Comparison of ENCODE assay signal across 8 cellular contexts in the genomic region with DNA sequence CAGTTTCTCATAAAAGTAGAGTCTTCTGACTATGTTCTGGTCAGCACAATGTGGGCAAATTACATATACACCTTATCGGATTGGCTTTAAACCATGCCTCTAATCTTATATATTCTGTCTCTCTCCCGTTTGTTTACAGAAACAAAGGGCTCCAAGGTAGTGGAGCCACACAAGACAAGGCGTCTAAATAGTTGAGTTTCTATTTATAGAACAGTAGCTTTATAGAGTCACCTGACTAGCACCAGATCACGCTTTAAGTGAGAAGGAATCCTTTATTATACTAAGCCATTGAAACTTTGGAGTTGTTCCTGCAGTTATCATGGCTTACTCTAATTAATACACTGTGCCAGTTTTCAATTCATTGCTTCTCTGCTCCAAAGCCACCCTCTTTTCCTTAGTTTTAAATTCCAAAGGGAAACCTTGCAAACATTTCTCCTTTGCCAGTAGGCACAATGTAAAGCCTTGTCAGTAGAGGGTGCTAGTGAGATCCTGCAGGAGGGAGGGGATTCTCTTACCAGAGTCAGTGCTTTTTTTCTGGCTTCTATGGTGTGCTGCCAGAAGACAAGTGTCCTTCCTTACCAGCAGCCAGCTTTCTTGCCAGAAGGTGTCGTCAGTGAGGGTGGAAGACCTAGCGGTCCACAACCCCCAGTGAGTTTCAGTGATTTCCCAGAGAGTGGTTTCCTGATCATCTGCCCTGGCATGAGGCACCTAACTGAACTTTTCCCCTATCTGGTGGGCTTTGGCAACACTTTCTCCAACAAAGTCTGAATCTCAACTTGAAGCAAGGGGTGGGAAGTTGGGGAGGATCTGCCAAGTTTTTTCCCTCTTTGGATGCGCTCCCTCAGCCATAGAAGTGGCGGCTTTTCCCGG.
A peak's percentile ranks its signal among the peaks of the same experiment; 100 is the strongest.
DNase-seq lines count a peak whose midpoint lies in the region; ATAC-seq, FAIRE-seq and TF ChIP-seq lines count a peak whose summit lies in the region.

No MANE protein-coding gene starts in this region.

- H3K4me3 ChIP-seq in A549 (peak overlapping the region; percentile 21), H1 (ENCODE audit: extremely low read depth in 1 of 4, insufficient read depth in 2 of 4, low read depth in 3 of 4, low read length in 4 of 4) (no peak overlapping the region), pancreas (no peak overlapping the region)

- no peak overlapping the region for H4K8ac ChIP-seq in H1 (ENCODE audit: extremely low read depth, insufficient read depth, low read length)

- TF ChIP-seq CTCF in A549 (IDR thresholded peaks at IDR 0.05), result peak; percentile 89
- TF ChIP-seq CTCF in H1 (IDR thresholded peaks at IDR 0.05; ENCODE audit: control extremely low read depth in 1 of 3, insufficient read depth in 1 of 3, low read depth in 1 of 3, low read length in 3 of 3), result peak; percentile 71 to 99 (median 95)
- TF ChIP-seq CTCF in pancreas (IDR thresholded peaks at IDR 0.05), result peak in 3 of 4 donors; percentile 12 to 40 (median 33)

- intact Hi-C loops in pancreas (cut with DNase I), result no loop called here

- H3K4me1 ChIP-seq in A549 (peaks cover 41% of the 10 kb centered on the region), H1 (replicated peaks in 1 of 4; ENCODE audit: control insufficient read depth in 3 of 4, insufficient read depth in 4 of 4, low read length in 3 of 4) (peaks cover 0 to 5% (median 0%) of the 10 kb centered on the region in 4 experiments; a peak in 2 of 7 replicates), pancreas (peaks cover 4 to 25% (median 19%) of the 10 kb centered on the region in 3 donors)

- H2AK5ac ChIP-seq in H1 (ENCODE audit: low read depth, low read length), result no peak overlapping the region

- TF ChIP-seq RAD21 in A549 (conservative IDR thresholded peaks at IDR 0.05 in 1 of 2, IDR thresholded peaks at IDR 0.05 in 1 of 2) (peak; percentile 70 to 77), H1 (IDR thresholded peaks at IDR 0.05 in 1 of 2, conservative IDR thresholded peaks at IDR 0.05 in 1 of 2; ENCODE audit: low read depth in 2 of 2, low read length in 2 of 2) (peak; percentile 82 to 83)

- TF ChIP-seq POLR2A in A549 (IDR thresholded peaks at IDR 0.05; ENCODE audit: low read length), result no peak
- no peak for TF ChIP-seq POLR2A in H1 (IDR thresholded peaks at IDR 0.05; ENCODE audit: control extremely low read depth in 1 of 2, low read depth in 2 of 2, low read length in 2 of 2)

- H4K20me1 ChIP-seq in H1 (replicated peaks in 1 of 2; ENCODE audit: control insufficient read depth in 1 of 2, insufficient read depth in 2 of 2, low read length in 2 of 2), result no peaks in the 10 kb centered on the region

- peak overlapping the region; percentile 79 to 87 for H3K27ac ChIP-seq in A549
- no peak overlapping the region for H3K27ac ChIP-seq in H1 (ENCODE audit: low read depth, low read length)
- H3K27ac ChIP-seq in pancreas, result peak overlapping the region in 3 of 4 donors; percentile 10 to 64 (median 25)

- H3K36me3 ChIP-seq in H1 (ENCODE audit: control insufficient read depth in 2 of 4, insufficient read depth in 4 of 4, low read length in 3 of 4) (no peaks in the 10 kb centered on the region), pancreas (no peaks in the 10 kb centered on the region)

- H2BK5ac ChIP-seq in H1 (ENCODE audit: low read depth, low read length), result no peak overlapping the region

- no peak overlapping the region for H4K91ac ChIP-seq in H1 (replicated peaks; ENCODE audit: insufficient read length, low read length)

- H4K5ac ChIP-seq in H1 (ENCODE audit: insufficient read length, low read depth, low read length), result no peak overlapping the region

- no peak overlapping the region for H3K4ac ChIP-seq in H1 (replicated peaks; ENCODE audit: insufficient read length, low read depth, low read length)

- H2BK20ac ChIP-seq in H1 (ENCODE audit: low read length), result no peak overlapping the region

- H2BK120ac ChIP-seq in H1 (replicated peaks; ENCODE audit: low read depth, low read length), result no peak overlapping the region

- no peaks in the 10 kb centered on the region for H3K79me1 ChIP-seq in H1 (ENCODE audit: low read depth, low read length)

- ATAC-seq in A549 (peak; percentile 96 to 99), GM21737 (IDR thresholded peaks at IDR 0.05; ENCODE audit: unreplicated experiment) (peak; percentile 88), pancreas (peak; percentile 71 to 89 (median 84)), HG02970 (IDR thresholded peaks at IDR 0.05; ENCODE audit: low FRiP score, unreplicated experiment) (no peak)

- H2AFZ ChIP-seq in H1 (ENCODE audit: low read length), result no peak overlapping the region; the same call in 1 of the 2 replicates

- no peak overlapping the region for H3K18ac ChIP-seq in H1 (ENCODE audit: extremely low read depth, low read length)

- no peak overlapping the region for H2BK12ac ChIP-seq in H1 (ENCODE audit: low read depth, low read length)

- no peak overlapping the region for H3K56ac ChIP-seq in H1 (replicated peaks; ENCODE audit: insufficient read length, low read depth, low read length)

- no peak overlapping the region for H3K9ac ChIP-seq in H1 (replicated peaks in 1 of 4; ENCODE audit: extremely low read depth in 1 of 4, low read depth in 3 of 4, low read length in 3 of 4)

- H3K4me2 ChIP-seq in A549 (peak overlapping the region; percentile 72), H1 (ENCODE audit: insufficient read depth in 1 of 2, low read depth in 2 of 2, low read length in 2 of 2) (0 out of 4 replicates have a peak overlapping the region, but pooled peaks of 1 of the 2 experiments have one; percentile 6)

- TF ChIP-seq EP300 in A549 (IDR thresholded peaks at IDR 0.05) (no peak), H1 (IDR thresholded peaks at IDR 0.05; ENCODE audit: borderline replicate concordance in 1 of 2, low read depth in 2 of 2, low read length in 2 of 2) (no peak)

- H3K23ac ChIP-seq in H1 (ENCODE audit: insufficient read length), result no peak overlapping the region

- H3K27me3 ChIP-seq in H1 (replicated peaks in 1 of 4; ENCODE audit: control insufficient read depth in 3 of 4, extremely low read depth in 1 of 4, insufficient read depth in 3 of 4, low read length in 3 of 4) (no peaks in the 10 kb centered on the region), pancreas (no peaks in the 10 kb centered on the region)

- no peaks in the 10 kb centered on the region for H3K23me2 ChIP-seq in H1 (ENCODE audit: low read depth, low read length)

- peak; percentile 58 to 95 for DNase-seq in A549 (ENCODE audit: low read depth in 1 of 2, low spot score in 1 of 2)
- peak; percentile 92 for DNase-seq in ELF-1 (ENCODE audit: low read depth, low spot score)
- peak; percentile 4 for DNase-seq in HuH-7.5 (ENCODE audit: low spot score)
- DNase-seq in SKM-1 treated with dmso at 0.1 percent for 144 hours (lab: John Stamatoyannopoulos, UW; ENCODE audit: unreplicated experiment), result peak; percentile 30
- peak; percentile 63 to 65 for DNase-seq in H1 (ENCODE audit: low read depth in 1 of 2, low spot score in 2 of 2)
- peak in 4 of 6 donors; percentile 25 to 50 (median 36) for DNase-seq in pancreas

- peak; percentile 97 for FAIRE-seq in A549 (lab: Jason Lieb, UNC)
- peak; percentile 99 for FAIRE-seq in H1 (lab: Jason Lieb, UNC)
- FAIRE-seq in pancreas (lab: Jason Lieb, UNC), result no peak

- H2BK15ac ChIP-seq in H1 (ENCODE audit: low read length), result no peak overlapping the region

- H3K14ac ChIP-seq in H1 (ENCODE audit: insufficient read length), result no peak overlapping the region

- H3K79me2 ChIP-seq in H1 (ENCODE audit: control insufficient read depth in 1 of 2, insufficient read depth in 2 of 2, low read length in 2 of 2), result no peaks in the 10 kb centered on the region

- H3K9me3 ChIP-seq in A549 (no peaks in the 10 kb centered on the region), H1 (ENCODE audit: insufficient read depth in 2 of 2, low read depth in 1 of 2, low read length in 1 of 2) (no peaks in the 10 kb centered on the region), pancreas (no peaks in the 10 kb centered on the region)

- CTCF ChIA-PET in A549 (lab: Yijun Ruan, JAX) (interaction anchor here (0.6 to 3.3 kb wide), 23 partner anchors 15 to 456 kb away, joined by 3 to 31 read pairs (median 4); a partner anchor contains a TSS), H1 (lab: Charles Lee; ENCODE audit: partially characterized antibody) (interaction anchor here (0.8 to 2.9 kb wide), 25 partner anchors 10 to 449 kb away, joined by 3 to 23 read pairs (median 4); no protein-coding TSS in a partner anchor)

- 34% methylated on average over 9 of the region's 9 CpGs for WGBS in A549 (ENCODE audit: missing lambda C conversion rate)
- WGBS in H1 (ENCODE audit: extremely low coverage in 1 of 2, insufficient coverage in 1 of 2, insufficient read length in 1 of 2, insufficient replicate concordance in 2 of 2, low coverage in 1 of 2, low lambda C conversion rate in 2 of 2, missing lambda C conversion rate in 1 of 2), 2 experiments, result 66% methylated on average over 9 of the region's 9 CpGs; no CpG with 5 or more reads in 1 of the 2 experiments
- 60 to 63% methylated on average over 9 of the region's 9 CpGs for WGBS in pancreas, 2 donors

- POLR2A ChIA-PET in A549 (lab: Yijun Ruan, JAX), result interaction anchor here (1.0 kb wide), 2 partner anchors 434 to 451 kb away, joined by 4 read pairs; no protein-coding TSS in a partner anchor
- POLR2A ChIA-PET in H1 (lab: Charles Lee; ENCODE audit: partially characterized antibody), result interaction anchor here (0.6 kb wide), 1 partner anchor 196 kb away, joined by 4 read pairs; no protein-coding TSS in a partner anchor

TF ChIP-seq in A549, 52 proteins besides CTCF, POLR2A, EP300 and RAD21 (continues in another document):
- peak; percentile 91 for TF ChIP-seq SMC3 (IDR thresholded peaks at IDR 0.05)
- TF ChIP-seq, protein P1, sequence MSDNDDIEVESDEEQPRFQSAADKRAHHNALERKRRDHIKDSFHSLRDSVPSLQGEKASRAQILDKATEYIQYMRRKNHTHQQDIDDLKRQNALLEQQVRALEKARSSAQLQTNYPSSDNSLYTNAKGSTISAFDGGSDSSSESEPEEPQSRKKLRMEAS (IDR thresholded peaks at IDR 0.05), result peak; percentile 44
- TF ChIP-seq CEBPB (IDR thresholded peaks at IDR 0.05), result 0 out of 4 replicates have a peak, but pooled peaks of 1 of the 2 experiments have one; percentile 21
- no peak for TF ChIP-seq ZNF302 (CRISPR knock-in tag; IDR thresholded peaks at IDR 0.05)
- TF ChIP-seq GATA3 (IDR thresholded peaks at IDR 0.05; ENCODE audit: borderline replicate concordance), result 0 out of 2 replicates have a peak, but pooled peaks have one; percentile 16

TF ChIP-seq in H1, 55 proteins besides CTCF, POLR2A, EP300 and RAD21 (continues in another document):
- TF ChIP-seq CEBPB (IDR thresholded peaks at IDR 0.05; ENCODE audit: low read depth, low read length) (0 out of 2 replicates have a peak, but pooled peaks have one; percentile 32), JUND (IDR thresholded peaks at IDR 0.05; ENCODE audit: low read length) (peak; percentile 22; the same call in 1 of the 2 replicates), SIN3A (conservative IDR thresholded peaks at IDR 0.05 in 1 of 2, IDR thresholded peaks at IDR 0.05 in 1 of 2; ENCODE audit: low read depth in 1 of 2, low read length in 2 of 2) (0 out of 4 replicates have a peak, but pooled peaks of 1 of the 2 experiments have one; percentile 23)
- TF ChIP-seq, protein P2, sequence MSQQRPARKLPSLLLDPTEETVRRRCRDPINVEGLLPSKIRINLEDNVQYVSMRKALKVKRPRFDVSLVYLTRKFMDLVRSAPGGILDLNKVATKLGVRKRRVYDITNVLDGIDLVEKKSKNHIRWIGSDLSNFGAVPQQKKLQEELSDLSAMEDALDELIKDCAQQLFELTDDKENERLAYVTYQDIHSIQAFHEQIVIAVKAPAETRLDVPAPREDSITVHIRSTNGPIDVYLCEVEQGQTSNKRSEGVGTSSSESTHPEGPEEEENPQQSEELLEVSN (IDR thresholded peaks at IDR 0.05), result no peak

Comparison
In these comparisons a context has a peak if more than half of its experiments do, and no peak if none do; other contexts are left out.
1. DNase-seq: peak in every context shown above with its lines; median percentile 92 in ELF-1; 76 in A549; 64 in H1; 36 in pancreas; 30 in SKM-1 treated with dmso at 0.1 percent for 144 hours; 4 in HuH-7.5.
2. CTCF ChIP-seq: peak in every context shown above with its lines; median percentile 95 in H1; 89 in A549; 33 in pancreas.